ENCODE assay signal across 1 cellular context in the genomic region with DNA sequence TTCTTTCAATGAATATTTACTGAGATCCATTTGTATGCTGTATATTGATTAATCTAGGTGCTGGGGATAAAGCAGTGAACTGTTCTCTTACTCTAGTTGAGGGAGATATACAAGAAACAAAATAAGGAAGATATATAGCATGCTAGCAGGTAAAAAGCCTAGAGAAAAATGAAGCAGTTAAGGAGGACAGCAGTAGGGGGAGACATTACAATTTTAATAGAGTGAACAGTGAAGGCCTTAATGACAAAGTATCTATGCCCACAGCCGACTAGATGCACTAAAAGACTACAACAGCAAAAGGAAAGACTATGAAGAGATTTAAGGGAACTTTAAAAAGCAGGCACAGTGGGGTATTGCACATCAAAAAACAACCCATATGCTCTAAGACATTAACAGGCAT.
TF ChIP-seq lines count a peak whose summit lies in the region.

No MANE protein-coding gene starts in this region.

TF ChIP-seq in H1, 55 proteins besides CTCF, POLR2A, EP300 and RAD21 (continued from another document):
- TF ChIP-seq, protein P1, sequence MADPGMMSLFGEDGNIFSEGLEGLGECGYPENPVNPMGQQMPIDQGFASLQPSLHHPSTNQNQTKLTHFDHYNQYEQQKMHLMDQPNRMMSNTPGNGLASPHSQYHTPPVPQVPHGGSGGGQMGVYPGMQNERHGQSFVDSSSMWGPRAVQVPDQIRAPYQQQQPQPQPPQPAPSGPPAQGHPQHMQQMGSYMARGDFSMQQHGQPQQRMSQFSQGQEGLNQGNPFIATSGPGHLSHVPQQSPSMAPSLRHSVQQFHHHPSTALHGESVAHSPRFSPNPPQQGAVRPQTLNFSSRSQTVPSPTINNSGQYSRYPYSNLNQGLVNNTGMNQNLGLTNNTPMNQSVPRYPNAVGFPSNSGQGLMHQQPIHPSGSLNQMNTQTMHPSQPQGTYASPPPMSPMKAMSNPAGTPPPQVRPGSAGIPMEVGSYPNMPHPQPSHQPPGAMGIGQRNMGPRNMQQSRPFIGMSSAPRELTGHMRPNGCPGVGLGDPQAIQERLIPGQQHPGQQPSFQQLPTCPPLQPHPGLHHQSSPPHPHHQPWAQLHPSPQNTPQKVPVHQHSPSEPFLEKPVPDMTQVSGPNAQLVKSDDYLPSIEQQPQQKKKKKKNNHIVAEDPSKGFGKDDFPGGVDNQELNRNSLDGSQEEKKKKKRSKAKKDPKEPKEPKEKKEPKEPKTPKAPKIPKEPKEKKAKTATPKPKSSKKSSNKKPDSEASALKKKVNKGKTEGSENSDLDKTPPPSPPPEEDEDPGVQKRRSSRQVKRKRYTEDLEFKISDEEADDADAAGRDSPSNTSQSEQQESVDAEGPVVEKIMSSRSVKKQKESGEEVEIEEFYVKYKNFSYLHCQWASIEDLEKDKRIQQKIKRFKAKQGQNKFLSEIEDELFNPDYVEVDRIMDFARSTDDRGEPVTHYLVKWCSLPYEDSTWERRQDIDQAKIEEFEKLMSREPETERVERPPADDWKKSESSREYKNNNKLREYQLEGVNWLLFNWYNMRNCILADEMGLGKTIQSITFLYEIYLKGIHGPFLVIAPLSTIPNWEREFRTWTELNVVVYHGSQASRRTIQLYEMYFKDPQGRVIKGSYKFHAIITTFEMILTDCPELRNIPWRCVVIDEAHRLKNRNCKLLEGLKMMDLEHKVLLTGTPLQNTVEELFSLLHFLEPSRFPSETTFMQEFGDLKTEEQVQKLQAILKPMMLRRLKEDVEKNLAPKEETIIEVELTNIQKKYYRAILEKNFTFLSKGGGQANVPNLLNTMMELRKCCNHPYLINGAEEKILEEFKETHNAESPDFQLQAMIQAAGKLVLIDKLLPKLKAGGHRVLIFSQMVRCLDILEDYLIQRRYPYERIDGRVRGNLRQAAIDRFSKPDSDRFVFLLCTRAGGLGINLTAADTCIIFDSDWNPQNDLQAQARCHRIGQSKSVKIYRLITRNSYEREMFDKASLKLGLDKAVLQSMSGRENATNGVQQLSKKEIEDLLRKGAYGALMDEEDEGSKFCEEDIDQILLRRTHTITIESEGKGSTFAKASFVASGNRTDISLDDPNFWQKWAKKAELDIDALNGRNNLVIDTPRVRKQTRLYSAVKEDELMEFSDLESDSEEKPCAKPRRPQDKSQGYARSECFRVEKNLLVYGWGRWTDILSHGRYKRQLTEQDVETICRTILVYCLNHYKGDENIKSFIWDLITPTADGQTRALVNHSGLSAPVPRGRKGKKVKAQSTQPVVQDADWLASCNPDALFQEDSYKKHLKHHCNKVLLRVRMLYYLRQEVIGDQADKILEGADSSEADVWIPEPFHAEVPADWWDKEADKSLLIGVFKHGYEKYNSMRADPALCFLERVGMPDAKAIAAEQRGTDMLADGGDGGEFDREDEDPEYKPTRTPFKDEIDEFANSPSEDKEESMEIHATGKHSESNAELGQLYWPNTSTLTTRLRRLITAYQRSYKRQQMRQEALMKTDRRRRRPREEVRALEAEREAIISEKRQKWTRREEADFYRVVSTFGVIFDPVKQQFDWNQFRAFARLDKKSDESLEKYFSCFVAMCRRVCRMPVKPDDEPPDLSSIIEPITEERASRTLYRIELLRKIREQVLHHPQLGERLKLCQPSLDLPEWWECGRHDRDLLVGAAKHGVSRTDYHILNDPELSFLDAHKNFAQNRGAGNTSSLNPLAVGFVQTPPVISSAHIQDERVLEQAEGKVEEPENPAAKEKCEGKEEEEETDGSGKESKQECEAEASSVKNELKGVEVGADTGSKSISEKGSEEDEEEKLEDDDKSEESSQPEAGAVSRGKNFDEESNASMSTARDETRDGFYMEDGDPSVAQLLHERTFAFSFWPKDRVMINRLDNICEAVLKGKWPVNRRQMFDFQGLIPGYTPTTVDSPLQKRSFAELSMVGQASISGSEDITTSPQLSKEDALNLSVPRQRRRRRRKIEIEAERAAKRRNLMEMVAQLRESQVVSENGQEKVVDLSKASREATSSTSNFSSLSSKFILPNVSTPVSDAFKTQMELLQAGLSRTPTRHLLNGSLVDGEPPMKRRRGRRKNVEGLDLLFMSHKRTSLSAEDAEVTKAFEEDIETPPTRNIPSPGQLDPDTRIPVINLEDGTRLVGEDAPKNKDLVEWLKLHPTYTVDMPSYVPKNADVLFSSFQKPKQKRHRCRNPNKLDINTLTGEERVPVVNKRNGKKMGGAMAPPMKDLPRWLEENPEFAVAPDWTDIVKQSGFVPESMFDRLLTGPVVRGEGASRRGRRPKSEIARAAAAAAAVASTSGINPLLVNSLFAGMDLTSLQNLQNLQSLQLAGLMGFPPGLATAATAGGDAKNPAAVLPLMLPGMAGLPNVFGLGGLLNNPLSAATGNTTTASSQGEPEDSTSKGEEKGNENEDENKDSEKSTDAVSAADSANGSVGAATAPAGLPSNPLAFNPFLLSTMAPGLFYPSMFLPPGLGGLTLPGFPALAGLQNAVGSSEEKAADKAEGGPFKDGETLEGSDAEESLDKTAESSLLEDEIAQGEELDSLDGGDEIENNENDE (IDR thresholded peaks at IDR 0.05; ENCODE audit: insufficient replicate concordance, low read length) = no peak
- no peak for TF ChIP-seq SRF (IDR thresholded peaks at IDR 0.05; ENCODE audit: low read depth, low read length)
- no peak for TF ChIP-seq GTF2F1 (IDR thresholded peaks at IDR 0.05; ENCODE audit: borderline replicate concordance, low read depth, low read length)
